ENCODE assay signal across 8 cellular contexts in genomic region chr6:144104898-144105487, GRCh38. TPM values are rescaled to one million over a fixed set of nuclear protein-coding genes. Genes with fewer than 3 reads are reported as not detected.
DNase-seq lines count a peak whose midpoint lies in the region; ATAC-seq and TF ChIP-seq lines count a peak whose summit lies in the region.

No MANE protein-coding gene starts in this region.

- TF ChIP-seq CTCF in heart right ventricle (IDR thresholded peaks at IDR 0.05) (peak; percentile 48 to 87 (median 72)), retinal pigment epithelial cell (conservative IDR thresholded peaks at IDR 0.05; ENCODE audit: low read depth, low read length) (peak; percentile 70)

- H3K9me3 ChIP-seq in heart right ventricle, result no peaks in the 10 kb centered on the region

- no peaks in the 10 kb centered on the region for H3K36me3 ChIP-seq in heart right ventricle

- intact Hi-C loops in heart right ventricle (cut with DNase I), result loop anchor here (1.0 to 10.0 kb wide), 14 partner anchors 42 to 480 kb away; partner anchors contain the start of genes UTRN (in 3 of the 10) and STX11 (in 2 of the 10)

- WGBS in heart right ventricle, 2 donors, result 0 to 2% methylated on average over 2 of the region's 2 CpGs

- H3K4me1 ChIP-seq in heart right ventricle, result peaks cover 0 to 6% (median 0%) of the 10 kb centered on the region in 9 donors

- DNase-seq in DMS 273 (lab: John Stamatoyannopoulos, UW; ENCODE audit: unreplicated experiment), result peak; percentile 78
- DNase-seq in NCI-H345 treated with DMSO at 0.1 percent for 48 hours (lab: John Stamatoyannopoulos, UW; ENCODE audit: unreplicated experiment), result peak; percentile 46
- peak; percentile 18 for DNase-seq in activated gamma-delta T cell treated with anti-CD3 and anti-CD28 coated beads, Interleukin-2, amount 50 U/mL, for 16 hours (ENCODE audit: low read depth)
- DNase-seq in heart right ventricle, result peak in 1 of 2 donors; percentile 74
- DNase-seq in retinal pigment epithelial cell (ENCODE audit: low read depth), result peak; percentile 46

- H3K27ac ChIP-seq in heart right ventricle, result no peak overlapping the region

- ATAC-seq in GM18861 (IDR thresholded peaks at IDR 0.05; ENCODE audit: unreplicated experiment) (peak; percentile 74), HG03159 (IDR thresholded peaks at IDR 0.05; ENCODE audit: unreplicated experiment) (peak; percentile 79), heart right ventricle (peak; percentile 57 to 91 (median 87)), HG03139 (IDR thresholded peaks at IDR 0.05; ENCODE audit: unreplicated experiment) (no peak)

- no peaks in the 10 kb centered on the region for H3K27me3 ChIP-seq in heart right ventricle

- H3K4me3 ChIP-seq in heart right ventricle (no peak overlapping the region), retinal pigment epithelial cell (ENCODE audit: low read length) (no peak overlapping the region)

RNA-seq across cellular contexts. Expression of gene SF3B5, which starts 9.6 kb away (rescaled TPM):
- total RNA-seq in heart right ventricle, result 100 to 1,000 TPM; 107 to 158 (median 120) TPM
- polyA plus RNA-seq in heart right ventricle, result 100 to 1,000 TPM in 1 of 2 donors, 10 to 100 TPM in 1; 84.2 to 333 TPM

RNA-seq across cellular contexts. Expression of gene STX11, which starts 45.3 kb away (rescaled TPM):
- total RNA-seq in heart right ventricle, result 10 to 100 TPM in 2 of 10 donors, 1 to 10 TPM in 8; 6.9 to 15.9 (median 8.9) TPM
- 1 to 10 TPM; 4.8 to 9.0 TPM for polyA plus RNA-seq in heart right ventricle
